Comparison of ENCODE assay signal across 15 cellular contexts in genomic region chr21:36437745-36438128, GRCh38. TPM values are rescaled to one million over a fixed set of nuclear protein-coding genes. Genes with fewer than 3 reads are reported as not detected.
DNase-seq lines count a peak whose midpoint lies in the region; FAIRE-seq and TF ChIP-seq lines count a peak whose summit lies in the region.
"Had no signal": no experiment of that assay in that cellular context is flagged by ENCODE, and none has a peak within 500 bp of the region (broad histone marks: within the 10 kb centered on the region; RNA-seq: fewer than 3 reads in every experiment).

No MANE protein-coding gene starts in this region.

- no peaks in the 10 kb centered on the region for H3K27me3 ChIP-seq in bronchial epithelial cell (ENCODE audit: control insufficient read depth, insufficient read depth, low read length)
- H3K27me3 ChIP-seq: cardiac muscle cell had no signal

- H3K4me3 ChIP-seq in NB4 (ENCODE audit: low read depth, low read length), result no peak overlapping the region
- no peak overlapping the region for H3K4me3 ChIP-seq in bronchial epithelial cell (ENCODE audit: low read depth, low read length)
- no peak overlapping the region for H3K4me3 ChIP-seq in lower leg skin (ENCODE audit: low read depth, poor library complexity, severe bottlenecking)
- H3K4me3 ChIP-seq: cardiac muscle cell had no signal

- no peak for FAIRE-seq in bronchial epithelial cell (lab: Jason Lieb, UNC)
- FAIRE-seq: H54 had no signal

- no peak for TF ChIP-seq POLR2A in NB4 (IDR thresholded peaks at IDR 0.05; ENCODE audit: extremely low read depth, insufficient read length)
- no peak for TF ChIP-seq POLR2A in lower leg skin (IDR thresholded peaks at IDR 0.05)

- no peak for TF ChIP-seq CTCF in NB4 (IDR thresholded peaks at IDR 0.05; ENCODE audit: low read depth, low read length)
- TF ChIP-seq CTCF in bronchial epithelial cell (IDR thresholded peaks at IDR 0.05; ENCODE audit: insufficient read depth, low read length, severe bottlenecking), result no peak
- TF ChIP-seq CTCF in lower leg skin (IDR thresholded peaks at IDR 0.05), result no peak

- peak; percentile 93 for DNase-seq in Daoy (ENCODE audit: low read depth)
- peak; percentile 75 for DNase-seq in NB4 (ENCODE audit: low read depth)
- peak; percentile 79 for DNase-seq in bronchial epithelial cell (ENCODE audit: low read depth)
- DNase-seq in non-pigmented ciliary epithelial cell (ENCODE audit: low read depth), result peak; percentile 75
- no peak for DNase-seq in activated CD4-positive, alpha-beta T cell treated with anti-CD3 and anti-CD28 coated beads for 48 hours
- DNase-seq in COLO829 (ENCODE audit: low spot score), result no peak
- no peak for DNase-seq in lower leg skin (ENCODE audit: low spot score in 2 of 2)
- no peak for DNase-seq in effector CD8-positive, alpha-beta T cell (lab: John Stamatoyannopoulos, UW)
- DNase-seq: DMS79 treated with DMSO at 0.1 percent for 48 hours, MM.1S, NCI-H82 had no signal

- H3K36me3 ChIP-seq in bronchial epithelial cell (ENCODE audit: control insufficient read depth, insufficient read depth, low read length), result no peaks in the 10 kb centered on the region
- H3K36me3 ChIP-seq: cardiac muscle cell had no signal

- WGBS in lower leg skin, 2 donors, result 67 to 68% methylated on average over 6 of the region's 6 CpGs

- intact Hi-C loops in lower leg skin (cut with DNase I; ENCODE audit: low total_unique reads), result no loop called here

RNA-seq across cellular contexts. Expression of gene CLDN14, which starts 42.2 kb away (rescaled TPM):
- 0.33 and 1.3 TPM in 2 replicates for total RNA-seq in Daoy (2014; rRNA removed; shearing (Covaris generic))
- not detected in 2 replicates for total RNA-seq in bronchial epithelial cell
- under 1 TPM in 1 of 4 donors, not detected in 3; 0.13 TPM for total RNA-seq in lower leg skin
- total RNA-seq: cardiac muscle cell; mononuclear cell; T-helper 2 cell treated with Interferon-gamma antibody and Interleukin-4, amounts not matched to agents 100 ng/mL and 5 ng/mL, for 36 hours had no signal

RNA-seq across cellular contexts. Expression of gene CHAF1B, which starts 52.5 kb away (rescaled TPM):
- total RNA-seq in Daoy (2014; rRNA removed; shearing (Covaris generic)), result 11.1 and 14.9 TPM in 2 replicates
- total RNA-seq in bronchial epithelial cell, result 1.1 and 1.3 TPM in 2 replicates
- 1 to 10 TPM; 1.6 to 3.0 (median 2.1) TPM for total RNA-seq in lower leg skin

Comparison
In these comparisons a context has a peak if more than half of its experiments do, and no peak if none do; other contexts are left out.
1. DNase-seq: peak in Daoy (single experiment), NB4 (single experiment), bronchial epithelial cell (single experiment) and non-pigmented ciliary epithelial cell (single experiment); none in activated CD4-positive, alpha-beta T cell treated with anti-CD3 and anti-CD28 coated beads for 48 hours (single experiment), COLO829 (single experiment), lower leg skin (0 of 2) and effector CD8-positive, alpha-beta T cell (single experiment).